ENCODE assay signal across 16 cellular contexts in genomic region chr14:69989622-69990021, GRCh38.
"Had no signal": no experiment of that assay in that cellular context is flagged by ENCODE, and none has a peak within 500 bp of the region (broad histone marks: within the 10 kb centered on the region; RNA-seq: fewer than 3 reads in every experiment).

No MANE protein-coding gene starts in this region.

- DNase-seq: effector CD4-positive, alpha-beta T cell; heart left ventricle; left colon; mammary epithelial cell; naive thymus-derived CD4-positive, alpha-beta T cell; nephron progenitor cell; ovary; small intestine; stimulated activated CD4-positive, alpha-beta T cell treated with anti-CD3 and anti-CD28 coated beads, Interleukin-12 subunit alpha, Interleukin-12 subunit beta, amount 100 ng/mL, for 4 hours; stimulated activated naive CD4-positive, alpha-beta T cell; stomach had no signal

- H3K4me1 Mint-ChIP-seq: naive thymus-derived CD4-positive, alpha-beta T cell had no signal

- H3K9me3 Mint-ChIP-seq: type B pancreatic cell had no signal

- H3K4me1 ChIP-seq: right atrium auricular region had no signal

- H3K27ac ChIP-seq: coronary artery, ovary, right atrium auricular region, stomach had no signal

- H3K4me3 Mint-ChIP-seq: naive thymus-derived CD4-positive, alpha-beta T cell; nephron progenitor cell; type B pancreatic cell had no signal

- FAIRE-seq: frontal cortex, small intestine, urothelium cell line had no signal

- H3K27ac Mint-ChIP-seq: naive thymus-derived CD4-positive, alpha-beta T cell; nephron progenitor cell; type B pancreatic cell had no signal

- ATAC-seq: heart left ventricle; left colon; naive thymus-derived CD4-positive, alpha-beta T cell had no signal

- H3K36me3 ChIP-seq: heart left ventricle, ovary, right atrium auricular region, stomach had no signal

- H3K4me3 ChIP-seq: coronary artery, heart left ventricle, ovary, right atrium auricular region, stomach had no signal

- H3K36me3 Mint-ChIP-seq: naive thymus-derived CD4-positive, alpha-beta T cell; type B pancreatic cell had no signal

- H3K9me3 ChIP-seq: ovary, right atrium auricular region, stomach had no signal

- H3K27me3 ChIP-seq: ovary, right atrium auricular region, stomach had no signal
